In the genomic region with DNA sequence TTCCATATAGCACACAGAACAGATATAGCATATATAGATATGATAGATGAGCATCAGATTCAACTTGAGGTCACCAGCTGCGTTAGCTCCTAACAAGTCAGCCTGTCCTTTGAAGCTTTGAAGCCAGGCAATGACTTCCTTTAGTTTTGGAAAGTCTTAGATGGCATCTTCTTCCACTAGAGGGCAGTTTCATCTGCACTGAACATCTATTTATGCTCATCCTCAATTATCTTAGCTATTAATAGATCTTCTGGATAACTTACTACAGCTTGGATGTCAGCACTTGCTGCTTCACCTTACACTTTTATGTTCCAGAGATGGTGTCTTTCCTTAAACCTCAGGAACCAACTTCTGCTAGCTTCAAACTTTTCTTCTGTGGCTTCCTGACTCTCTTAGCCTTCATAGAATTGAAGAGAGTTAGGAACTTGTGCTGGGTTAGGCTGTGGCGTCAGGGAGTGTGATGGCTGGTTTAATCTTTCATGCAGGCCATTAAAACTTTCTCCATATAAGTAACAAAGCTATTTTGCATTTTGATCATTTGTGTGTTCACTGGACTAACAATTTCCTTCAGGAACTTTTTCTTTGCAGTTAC, we compare ENCODE assay signal across 10 cellular contexts.
DNase-seq lines count a peak whose midpoint lies in the region; ATAC-seq and TF ChIP-seq lines count a peak whose summit lies in the region.
"Had no signal": no experiment of that assay in that cellular context is flagged by ENCODE, and none has a peak within 500 bp of the region (broad histone marks: within the 10 kb centered on the region; RNA-seq: fewer than 3 reads in every experiment).

No MANE protein-coding gene starts in this region.

- no peak overlapping the region for H3K27ac ChIP-seq in heart right ventricle
- H3K27ac ChIP-seq: parathyroid adenoma had no signal

- no peaks in the 10 kb centered on the region for H3K27me3 ChIP-seq in heart right ventricle

- WGBS in heart right ventricle, 2 donors = 63 to 64% methylated on average over 2 of the region's 2 CpGs

- TF ChIP-seq CTCF in heart right ventricle (IDR thresholded peaks at IDR 0.05) = peak in 8 of 9 donors; percentile 9 to 50 (median 39)
- TF ChIP-seq CTCF in fibroblast of villous mesenchyme (IDR thresholded peaks at IDR 0.05; ENCODE audit: insufficient read depth, low read depth, low read length) = peak; percentile 62

- H3K4me3 ChIP-seq in heart right ventricle = no peak overlapping the region
- H3K4me3 ChIP-seq in fibroblast of villous mesenchyme (ENCODE audit: low read depth, low read length) = no peak overlapping the region

- DNase-seq in heart right ventricle = no peak
- no peak for DNase-seq in Right ventricle myocardium superior
- peak; percentile 24 for DNase-seq in RPMI7951 (ENCODE audit: low read depth)
- DNase-seq in fibroblast of villous mesenchyme (ENCODE audit: low read depth) = peak; percentile 39
- DNase-seq in KG1 (lab: John Stamatoyannopoulos, UW) = no peak
- no peak for DNase-seq in COR-L47 (lab: John Stamatoyannopoulos, UW)
- DNase-seq in UCSD-AML1 (lab: John Stamatoyannopoulos, UW; ENCODE audit: unreplicated experiment) = no peak
- no peak for DNase-seq in GOT3 (lab: John Stamatoyannopoulos, UW)
- DNase-seq: CD4-positive, CD25-positive, alpha-beta regulatory T cell had no signal

- H3K9me3 ChIP-seq in heart right ventricle = peaks cover 0 to 12% (median 0%) of the 10 kb centered on the region in 11 donors

- intact Hi-C loops in heart right ventricle (cut with DNase I) (no loop called here), Right ventricle myocardium superior (cut with DNase I) (loop anchor here (5.0 kb wide), 1 partner anchor 608 kb away; no protein-coding TSS in a partner anchor)

- no peak for ATAC-seq in heart right ventricle
- ATAC-seq in Right ventricle myocardium superior (ENCODE audit: poor library complexity) = no peak

- H3K36me3 ChIP-seq in heart right ventricle = no peaks in the 10 kb centered on the region

- no peaks in the 10 kb centered on the region for H3K4me1 ChIP-seq in heart right ventricle
- H3K4me1 ChIP-seq: parathyroid adenoma had no signal

Comparison
In these comparisons a context has a peak if more than half of its experiments do, and no peak if none do; other contexts are left out.
1. DNase-seq: peak in RPMI7951 (single experiment) and fibroblast of villous mesenchyme (single experiment); none in heart right ventricle (0 of 2), Right ventricle myocardium superior (single experiment), KG1 (single experiment), COR-L47 (single experiment), UCSD-AML1 (single experiment) and GOT3 (single experiment).